In genomic region chr1:210196266-210196665, GRCh38 we compare ENCODE assay signal across 12 cellular contexts. TPM values are rescaled to one million over a fixed set of nuclear protein-coding genes. Genes with fewer than 3 reads are reported as not detected.
"Had no signal": no experiment of that assay in that cellular context is flagged by ENCODE, and none has a peak within 500 bp of the region (broad histone marks: within the 10 kb centered on the region; RNA-seq: fewer than 3 reads in every experiment).

No MANE protein-coding gene starts in this region.

RNA-seq across cellular contexts. Expression of gene SERTAD4, which starts 36.3 kb away (rescaled TPM):
- total RNA-seq: activated B cell treated with CpG ODN at 0.5 μM for 24 hours; activated CD4-positive, alpha-beta memory T cell treated with anti-CD3 and anti-CD28 coated beads for 36 hours; activated CD4-positive, alpha-beta T cell treated with anti-CD3 and anti-CD28 coated beads, Interleukin-2, amount 10 ng/mL, durations not matched to agents 24 days and 14 days; activated CD8-positive, alpha-beta memory T cell treated with anti-CD3 and anti-CD28 coated beads for 36 hours; activated CD8-positive, alpha-beta T cell treated with anti-CD3 and anti-CD28 coated beads for 36 hours; activated naive CD4-positive, alpha-beta T cell treated with anti-CD3 and anti-CD28 coated beads for 36 hours; activated naive CD4-positive, alpha-beta T cell treated with anti-CD3 and anti-CD28 coated beads, Interleukin-2, amount 50 U/mL, for 72 hours; activated naive CD8-positive, alpha-beta T cell treated with anti-CD3 and anti-CD28 coated beads for 36 hours; activated T-cell treated with anti-CD3 and anti-CD28 coated beads, Interleukin-2, amount 50 U/mL, for 4 hours; activated T-cell treated with anti-CD3 and anti-CD28 coated beads, Interleukin-2, amount 50 U/mL, for 72 hours; activated T-helper 1 cell treated with anti-CD3 and anti-CD28 coated beads, Interleukin-12 subunit alpha, Interleukin-12 subunit beta, Interleukin-2, Interleukin-4 antibody, amounts not matched to agents 30 ng/mL and 10 ng/mL and 1 ng/mL, durations not matched to agents 14 hours and 24 hours and 36 hours; activated T-helper 17 cell treated with anti-CD3 and anti-CD28 coated beads, Interleukin-2, amount 50 U/mL, for 72 hours had no signal
